ENCODE assay signal across 1 cellular context in genomic region chr16:67562918-67563707, GRCh38.
A peak's percentile ranks its signal among the peaks of the same experiment; 100 is the strongest.
TF ChIP-seq lines count a peak whose summit lies in the region.

No MANE protein-coding gene starts in this region.

TF ChIP-seq in HepG2, 621 proteins besides CTCF, POLR2A, EP300 and RAD21 (continued from another document and continues in another):
- TF ChIP-seq TFDP2 (CRISPR knock-in tag; IDR thresholded peaks at IDR 0.05) (peak; percentile 56; the same call in 1 of the 2 replicates), ISX (CRISPR knock-in tag; conservative IDR thresholded peaks at IDR 0.05) (no peak), TCF7 (IDR thresholded peaks at IDR 0.05; ENCODE audit: low read depth) (no peak), SMARCC2 (IDR thresholded peaks at IDR 0.05) (no peak), ZNF580 (CRISPR knock-in tag; IDR thresholded peaks at IDR 0.05; ENCODE audit: borderline replicate concordance, low read depth) (no peak; the same call in 1 of the 2 replicates), MEIS2 (CRISPR knock-in tag; IDR thresholded peaks at IDR 0.05) (no peak; the same call in 1 of the 2 replicates), ZNF432 (CRISPR knock-in tag; IDR thresholded peaks at IDR 0.05; ENCODE audit: borderline replicate concordance) (no peak; the same call in 1 of the 2 replicates), ZNF589 (CRISPR knock-in tag; conservative IDR thresholded peaks at IDR 0.05) (0 out of 2 replicates have a peak, but pooled peaks have one; percentile 42), THAP7 (CRISPR knock-in tag; IDR thresholded peaks at IDR 0.05) (peak; percentile 50; the same call in 1 of the 2 replicates), GLI4 (CRISPR knock-in tag; IDR thresholded peaks at IDR 0.05; ENCODE audit: borderline replicate concordance) (0 out of 2 replicates have a peak, but pooled peaks have one; percentile 50), GTF3A (CRISPR knock-in tag; conservative IDR thresholded peaks at IDR 0.05) (0 out of 2 replicates have a peak, but pooled peaks have one; percentile 32), ZNF343 (CRISPR knock-in tag; IDR thresholded peaks at IDR 0.05) (no peak; the same call in 1 of the 2 replicates), NKX3-1 (CRISPR knock-in tag; IDR thresholded peaks at IDR 0.05) (0 out of 2 replicates have a peak, but pooled peaks have one; percentile 37), MBD4 (IDR thresholded peaks at IDR 0.05; ENCODE audit: borderline replicate concordance, low read length) (no peak), SMAD9 (CRISPR knock-in tag; IDR thresholded peaks at IDR 0.05) (0 out of 2 replicates have a peak, but pooled peaks have one; percentile 27), MLLT10 (CRISPR knock-in tag; IDR thresholded peaks at IDR 0.05) (no peak), ZFAT (CRISPR knock-in tag; conservative IDR thresholded peaks at IDR 0.05) (peak; percentile 90), FOXP4 (CRISPR knock-in tag; IDR thresholded peaks at IDR 0.05) (0 out of 2 replicates have a peak, but pooled peaks have one; percentile 18), ZMAT5 (CRISPR knock-in tag; IDR thresholded peaks at IDR 0.05; ENCODE audit: borderline replicate concordance, low read depth) (no peak), ZNF143 (CRISPR knock-in tag; IDR thresholded peaks at IDR 0.05) (peak; percentile 36; the same call in 1 of the 2 replicates), SIN3B (IDR thresholded peaks at IDR 0.05; ENCODE audit: low read length) (no peak), ARID4A (CRISPR knock-in tag; IDR thresholded peaks at IDR 0.05; ENCODE audit: borderline replicate concordance) (peak; percentile 87), ZNF326 (CRISPR knock-in tag; IDR thresholded peaks at IDR 0.05; ENCODE audit: borderline replicate concordance) (no peak), KAT8 (CRISPR knock-in tag; IDR thresholded peaks at IDR 0.05) (no peak; the same call in 1 of the 2 replicates), FOXO1 (CRISPR knock-in tag; IDR thresholded peaks at IDR 0.05) (peak; percentile 56; the same call in 1 of the 2 replicates), ZNF230 (CRISPR knock-in tag; IDR thresholded peaks at IDR 0.05) (no peak; the same call in 1 of the 2 replicates), NBN (conservative IDR thresholded peaks at IDR 0.05) (no peak), ATM (IDR thresholded peaks at IDR 0.05; ENCODE audit: borderline replicate concordance) (no peak), SSRP1 (CRISPR knock-in tag; IDR thresholded peaks at IDR 0.05) (no peak), IKZF4 (CRISPR knock-in tag; IDR thresholded peaks at IDR 0.05; ENCODE audit: borderline replicate concordance, low read depth, not compliant biosample characterization) (no peak), CSRNP1 (CRISPR knock-in tag; IDR thresholded peaks at IDR 0.05) (no peak; the same call in 1 of the 2 replicates), ATF5 (CRISPR knock-in tag; IDR thresholded peaks at IDR 0.05; ENCODE audit: low read depth) (no peak; the same call in 1 of the 2 replicates), ZNF274 (CRISPR knock-in tag; IDR thresholded peaks at IDR 0.05) (peak; percentile 78; the same call in 1 of the 2 replicates), ZNF33A (CRISPR knock-in tag; IDR thresholded peaks at IDR 0.05; ENCODE audit: borderline replicate concordance) (no peak), NR2F6 (IDR thresholded peaks at IDR 0.05) (no peak), NR2F6 (CRISPR knock-in tag; IDR thresholded peaks at IDR 0.05) (no peak), JUNB (CRISPR knock-in tag; IDR thresholded peaks at IDR 0.05; ENCODE audit: borderline replicate concordance) (no peak), DZIP1 (CRISPR knock-in tag; IDR thresholded peaks at IDR 0.05) (peak; percentile 37; the same call in 1 of the 2 replicates), ZNF713 (CRISPR knock-in tag; IDR thresholded peaks at IDR 0.05) (no peak), ZBTB37 (CRISPR knock-in tag; IDR thresholded peaks at IDR 0.05) (no peak), ZNF75D (CRISPR knock-in tag; IDR thresholded peaks at IDR 0.05; ENCODE audit: borderline replicate concordance) (no peak), KLF11 (CRISPR knock-in tag; IDR thresholded peaks at IDR 0.05) (no peak), HDAC6 (IDR thresholded peaks at IDR 0.05; ENCODE audit: low read depth, low read length) (no peak), ZNF253 (CRISPR knock-in tag; IDR thresholded peaks at IDR 0.05; ENCODE audit: borderline replicate concordance) (no peak), PTBP1 (IDR thresholded peaks at IDR 0.05; ENCODE audit: low read depth, low read length, poor library complexity, severe bottlenecking) (peak; percentile 31), ZNF770 (CRISPR knock-in tag; IDR thresholded peaks at IDR 0.05) (peak; percentile 6; the same call in 1 of the 2 replicates)
